In genomic region chr15:101258238-101259144, GRCh38 we compare ENCODE assay signal across 8 cellular contexts. TPM values are rescaled to one million over a fixed set of nuclear protein-coding genes. Genes with fewer than 3 reads are reported as not detected.
A peak's percentile ranks its signal among the peaks of the same experiment; 100 is the strongest.
DNase-seq lines count a peak whose midpoint lies in the region; ATAC-seq and TF ChIP-seq lines count a peak whose summit lies in the region.

No MANE protein-coding gene starts in this region.

- H3K9me3 ChIP-seq in HCT116 (ENCODE audit: control insufficient read depth in 1 of 2, insufficient read depth in 1 of 2, low read depth in 1 of 2, low read length in 2 of 2), result no peaks in the 10 kb centered on the region
- H3K9me3 ChIP-seq in naive thymus-derived CD4-positive, alpha-beta T cell (ENCODE audit: control insufficient read depth in 2 of 3, low read length in 3 of 3), result no peaks in the 10 kb centered on the region

- TF ChIP-seq CTCF in HCT116 (IDR thresholded peaks at IDR 0.05 in 2 of 3, conservative IDR thresholded peaks at IDR 0.05 in 1 of 3; ENCODE audit: borderline replicate concordance in 1 of 3, insufficient read depth in 1 of 3, low read depth in 2 of 3, low read length in 2 of 3), result peak; percentile 79 to 97 (median 96)

- peak overlapping the region; percentile 15 for H3K4me2 ChIP-seq in HCT116 (ENCODE audit: low read length)

- H3K27ac ChIP-seq in HCT116 (ENCODE audit: low read depth, low read length), result no peak overlapping the region
- H3K27ac ChIP-seq in naive thymus-derived CD4-positive, alpha-beta T cell (ENCODE audit: low read depth, low read length), result no peak overlapping the region

- H3K9me3 Mint-ChIP-seq in naive thymus-derived CD4-positive, alpha-beta T cell, result no peaks in the 10 kb centered on the region

- no peak overlapping the region for H3K9ac ChIP-seq in HCT116 (ENCODE audit: low read length)

- H3K27ac Mint-ChIP-seq in naive thymus-derived CD4-positive, alpha-beta T cell, result no peak overlapping the region

- no peaks in the 10 kb centered on the region for H4K20me1 ChIP-seq in HCT116 (ENCODE audit: insufficient read depth)

- H3K27me3 Mint-ChIP-seq in naive thymus-derived CD4-positive, alpha-beta T cell, result peaks cover 0 to 20% (median 10%) of the 10 kb centered on the region in 5 donors

- TF ChIP-seq RAD21 in HCT116 (IDR thresholded peaks at IDR 0.05; ENCODE audit: low read depth), result peak; percentile 97

- H3K79me2 ChIP-seq in HCT116 (ENCODE audit: insufficient read depth, low read length), result no peaks in the 10 kb centered on the region

- H3K4me1 Mint-ChIP-seq in naive thymus-derived CD4-positive, alpha-beta T cell, result peaks cover 0 to 26% (median 0%) of the 10 kb centered on the region in 7 donors

- peak overlapping the region; percentile 43 for H2AFZ ChIP-seq in HCT116 (ENCODE audit: low read depth, low read length, poor library complexity, severe bottlenecking)

- no TSS peak for BruUV-seq in HCT116 (replicated peaks; lab: Mats Ljungman, UMichigan)

- POLR2A ChIA-PET in HCT116 (lab: Charles Lee), result no interaction called here
- POLR2A ChIA-PET in naive thymus-derived CD4-positive, alpha-beta T cell (lab: Charles Lee), result no interaction called here

- CTCF ChIA-PET in HCT116 (lab: Charles Lee), result interaction anchor here (0.7 to 3.6 kb wide), 9 partner anchors 9 to 250 kb away, joined by 3 to 19 read pairs (median 5); no protein-coding TSS in a partner anchor
- CTCF ChIA-PET in naive thymus-derived CD4-positive, alpha-beta T cell (lab: Charles Lee), result interaction anchor here (0.7 to 5.4 kb wide), 16 partner anchors 10 to 250 kb away, joined by 3 to 60 read pairs (median 4); no protein-coding TSS in a partner anchor

- RAD21 ChIA-PET in HCT116 (lab: Charles Lee; ENCODE audit: low non-redundant PET in 1 of 2, low total read pairs in 2 of 2, uncharacterized antibody in 2 of 2, unreplicated experiment in 2 of 2), result interaction anchor here in 1 of 2 experiments (0.7 to 1.2 kb wide), 2 partner anchors 104 to 242 kb away, joined by 3 to 6 read pairs; no protein-coding TSS in a partner anchor

- intact Hi-C loops in HCT116 (cut with micrococcal nuclease), result loop anchor here (1.0 to 5.0 kb wide), 4 partner anchors 170 to 630 kb away; no protein-coding TSS in a partner anchor
- intact Hi-C loops in naive thymus-derived CD4-positive, alpha-beta T cell (cut with micrococcal nuclease), result loop anchor here (1.0 to 10.0 kb wide), 6 partner anchors 137 to 631 kb away; partner anchors contain the start of gene LRRK1 (in 1 of the 2)

- peak; percentile 30 for DNase-seq in DMS79 (lab: John Stamatoyannopoulos, UW)
- DNase-seq in HCT116 (ENCODE audit: low read depth, low spot score), result peak; percentile 51
- DNase-seq in NCI-H2227 treated with DMSO at 0.1 percent for 48 hours (lab: John Stamatoyannopoulos, UW), result peak; percentile 40
- peak; percentile 50 to 62 for DNase-seq in activated CD4-positive, alpha-beta T cell treated with anti-CD3 and anti-CD28 coated beads, Interleukin-2, amount 50 U/mL, for 48 hours
- DNase-seq in erythroblast (lab: John Stamatoyannopoulos, UW), result peak; percentile 70 to 81
- peak in 7 of 9 donors; percentile 24 to 60 (median 50) for DNase-seq in naive thymus-derived CD4-positive, alpha-beta T cell
- DNase-seq in ureter (ENCODE audit: low spot score), result peak; percentile 69

- no peak for TF ChIP-seq POLR2A in HCT116 (IDR thresholded peaks at IDR 0.05; ENCODE audit: borderline replicate concordance, extremely low read depth, insufficient read depth, insufficient read length)
- no peak for TF ChIP-seq POLR2A in erythroblast (IDR thresholded peaks at IDR 0.05; ENCODE audit: low read length)

- H3K4me3 Mint-ChIP-seq in naive thymus-derived CD4-positive, alpha-beta T cell, result peak overlapping the region in 1 of 10 donors; percentile 56

- no peaks in the 10 kb centered on the region for H3K9me2 ChIP-seq in HCT116 (ENCODE audit: insufficient read depth)

- H3K27me3 ChIP-seq in HCT116 (ENCODE audit: insufficient read depth, low read length), result no peaks in the 10 kb centered on the region
- no peaks in the 10 kb centered on the region for H3K27me3 ChIP-seq in naive thymus-derived CD4-positive, alpha-beta T cell (ENCODE audit: control insufficient read depth in 2 of 2, insufficient read depth in 2 of 2, low read length in 2 of 2)

- peak; percentile 88 for ATAC-seq in HCT116
- peak; percentile 88 for ATAC-seq in naive thymus-derived CD4-positive, alpha-beta T cell
- ATAC-seq in HG02623 (IDR thresholded peaks at IDR 0.05; ENCODE audit: unreplicated experiment), result no peak

- no peaks in the 10 kb centered on the region for H3K36me3 Mint-ChIP-seq in naive thymus-derived CD4-positive, alpha-beta T cell

- H3K4me1 ChIP-seq in HCT116 (ENCODE audit: control insufficient read depth in 1 of 2, insufficient read depth in 2 of 2, low read length in 2 of 2), result no peaks in the 10 kb centered on the region
- no peaks in the 10 kb centered on the region for H3K4me1 ChIP-seq in naive thymus-derived CD4-positive, alpha-beta T cell (ENCODE audit: control insufficient read depth in 2 of 2, insufficient read depth in 2 of 2, low read length in 2 of 2)

- H3K36me3 ChIP-seq in HCT116 (ENCODE audit: control insufficient read depth in 1 of 2, insufficient read depth in 2 of 2, low read length in 2 of 2), result no peaks in the 10 kb centered on the region
- H3K36me3 ChIP-seq in naive thymus-derived CD4-positive, alpha-beta T cell (ENCODE audit: control insufficient read depth in 2 of 3, insufficient read depth in 3 of 3, low read length in 3 of 3), result no peaks in the 10 kb centered on the region

- no peak overlapping the region for H3K4me3 ChIP-seq in HCT116 (replicated peaks in 1 of 2; ENCODE audit: low read depth in 1 of 2, low read length in 2 of 2)
- H3K4me3 ChIP-seq in naive thymus-derived CD4-positive, alpha-beta T cell (ENCODE audit: low read length), result no peak overlapping the region

TF ChIP-seq in HCT116, 20 proteins besides CTCF, POLR2A, EP300 and RAD21:
- TF ChIP-seq FOSL1 (IDR thresholded peaks at IDR 0.05; ENCODE audit: low read depth) (no peak), CBX3 (IDR thresholded peaks at IDR 0.05; ENCODE audit: low read depth) (no peak)

RNA-seq across cellular contexts. Expression of gene CHSY1, which starts 6.6 kb away (rescaled TPM):
- total RNA-seq in HCT116 (2021; ENCODE audit: unreplicated experiment) (25.4 TPM), ureter (47.0 TPM)
- polyA plus RNA-seq in HCT116 (2012), result 10.0 and 13.2 TPM in 2 replicates
- 10 to 100 TPM in 3 of 5 experiments, 1 to 10 TPM in 2; 8.9 to 47.0 (median 10.8) TPM for total RNA-seq in naive thymus-derived CD4-positive, alpha-beta T cell
- polyA plus RNA-seq in naive thymus-derived CD4-positive, alpha-beta T cell, result 1 to 10 TPM in 1 of 2 donors, under 1 TPM in 1; 0.78 to 1.2 TPM

RNA-seq across cellular contexts. Expression of gene SELENOS, which starts 18.8 kb away (rescaled TPM):
- total RNA-seq in HCT116 (2021; ENCODE audit: unreplicated experiment), result 45.6 TPM
- polyA plus RNA-seq in HCT116 (2012), result 41.6 and 53.8 TPM in 2 replicates
- total RNA-seq in naive thymus-derived CD4-positive, alpha-beta T cell, result 10 to 100 TPM; 24.8 to 42.2 (median 37.6) TPM
- 10 to 100 TPM; 43.9 to 48.2 TPM for polyA plus RNA-seq in naive thymus-derived CD4-positive, alpha-beta T cell
- 49.1 TPM for total RNA-seq in ureter

RNA-seq across cellular contexts. Expression of gene SNRPA1, which starts 36.6 kb away (rescaled TPM):
- total RNA-seq in HCT116 (2021; ENCODE audit: unreplicated experiment) (104 TPM), ureter (71.6 TPM)
- polyA plus RNA-seq in HCT116 (2012), result 54.3 and 64.9 TPM in 2 replicates
- 100 to 1,000 TPM in 3 of 5 experiments, 10 to 100 TPM in 2; 80.1 to 212 (median 110) TPM for total RNA-seq in naive thymus-derived CD4-positive, alpha-beta T cell
- polyA plus RNA-seq in naive thymus-derived CD4-positive, alpha-beta T cell, result 10 to 100 TPM; 59.6 to 86.8 TPM
